20 cellular contexts compared by ENCODE assay signal in the genomic region with DNA sequence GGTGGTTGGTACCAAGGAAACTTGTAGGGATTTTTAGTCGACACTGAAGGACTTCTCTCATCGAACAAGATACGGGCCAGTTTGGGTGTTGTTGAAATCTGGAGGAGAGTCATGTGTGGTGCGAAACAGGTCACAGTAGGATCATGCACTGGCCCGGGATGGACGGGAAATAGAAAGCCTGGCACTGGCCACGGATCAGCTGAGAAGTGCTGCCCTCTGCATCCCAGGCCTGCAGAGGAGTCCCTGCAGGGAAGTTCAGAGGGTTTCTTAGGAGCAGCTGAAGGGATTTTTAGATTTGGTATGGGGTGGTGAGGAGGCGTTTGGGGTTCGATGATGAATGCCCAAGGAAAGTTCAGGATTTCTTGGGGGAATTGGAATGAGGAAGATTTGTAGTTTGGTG.
DNase-seq lines count a peak whose midpoint lies in the region; ATAC-seq, FAIRE-seq and TF ChIP-seq lines count a peak whose summit lies in the region.
"Had no signal": no experiment of that assay in that cellular context is flagged by ENCODE, and none has a peak within 500 bp of the region (broad histone marks: within the 10 kb centered on the region; RNA-seq: fewer than 3 reads in every experiment).

No MANE protein-coding gene starts in this region.

- no peak overlapping the region for H3K9ac ChIP-seq in H9 (ENCODE audit: extremely low read depth, insufficient read length, low read length)

- no peaks in the 10 kb centered on the region for H3K79me2 ChIP-seq in H9 (ENCODE audit: insufficient read depth, low read length)

- no peaks in the 10 kb centered on the region for H3K79me1 ChIP-seq in H9 (ENCODE audit: insufficient read depth, low read depth, low read length, poor library complexity, severe bottlenecking)

- H3K4ac ChIP-seq in H9 (ENCODE audit: low read depth, low read length) = no peak overlapping the region

- intact Hi-C loops in heart right ventricle (cut with DNase I) = loop anchor here in 3 of 10 donors (2.0 to 5.0 kb wide), 3 partner anchors 47 to 62 kb away; no protein-coding TSS in a partner anchor

- no peak overlapping the region for H3K4me3 ChIP-seq in heart right ventricle
- H3K4me3 ChIP-seq: A549 had no signal

- no peak overlapping the region for H3K23ac ChIP-seq in H9 (ENCODE audit: insufficient read length, low read depth, low read length)

- H3K9me3 Mint-ChIP-seq in H9 = peaks cover 3 to 5% of the 10 kb centered on the region in 2 experiments
- peaks cover 2% of the 10 kb centered on the region for H3K9me3 Mint-ChIP-seq in chondrocyte (ENCODE audit: low read depth)
- H3K9me3 Mint-ChIP-seq in neural crest cell = no peaks in the 10 kb centered on the region
- no peaks in the 10 kb centered on the region for H3K9me3 Mint-ChIP-seq in activated CD4-positive, alpha-beta memory T cell treated with anti-CD3 and anti-CD28 coated beads, Interleukin-2, amount 10 ng/mL, durations not matched to agents 7 days and 5 days

- DNase-seq in H9 (no peak), chondrocyte (ENCODE audit: low spot score) (peak; percentile 42), heart right ventricle (no peak), neural crest cell (ENCODE audit: low read depth, low spot score) (no peak), NOMO-1 treated with dmso at 0.1 percent for 144 hours (lab: John Stamatoyannopoulos, UW; ENCODE audit: unreplicated experiment) (no peak), GM19239 (ENCODE audit: insufficient read length, low spot score) (no peak), 8988T (no peak)
- DNase-seq in activated CD4-positive, alpha-beta memory T cell treated with anti-CD3 and anti-CD28 coated beads, Interleukin-2, amount 10 ng/mL, durations not matched to agents 7 days and 5 days = no peak
- DNase-seq: BE2C, DND-41, GOT3, Kasumi-1, NCI-H1694 treated with DMSO at 0.1 percent for 48 hours, NCI-H2081 treated with DMSO at 0.1 percent for 48 hours, NCI-H2171 treated with DMSO at 0.1 percent for 48 hours, NCI-H526, SHP77 had no signal

- no peak overlapping the region for H2AFZ ChIP-seq in H9 (ENCODE audit: low read length)

- no peak overlapping the region for H2AK5ac ChIP-seq in H9 (ENCODE audit: insufficient read length, low read length)

- H3K56ac ChIP-seq in H9 (ENCODE audit: insufficient read length, low read depth, low read length) = no peak overlapping the region

- H3K14ac ChIP-seq in H9 (ENCODE audit: insufficient read depth, low read length) = no peak overlapping the region

- H3K27me3 ChIP-seq in H9 (ENCODE audit: insufficient read depth, low read length) (no peaks in the 10 kb centered on the region), heart right ventricle (no peaks in the 10 kb centered on the region)
- H3K27me3 ChIP-seq: BE2C had no signal

- peaks cover 3% of the 10 kb centered on the region for H3K27me3 Mint-ChIP-seq in H9 (ENCODE audit: low read depth)
- H3K27me3 Mint-ChIP-seq in chondrocyte (ENCODE audit: low read depth) = no peaks in the 10 kb centered on the region
- H3K27me3 Mint-ChIP-seq in neural crest cell (ENCODE audit: low read depth) = no peaks in the 10 kb centered on the region
- peaks cover 3% of the 10 kb centered on the region for H3K27me3 Mint-ChIP-seq in activated CD4-positive, alpha-beta memory T cell treated with anti-CD3 and anti-CD28 coated beads, Interleukin-2, amount 10 ng/mL, durations not matched to agents 7 days and 5 days

- 100% methylated on average over 2 of the region's 9 CpGs for WGBS in H9 (ENCODE audit: extremely low coverage, insufficient read length, low lambda C conversion rate)
- WGBS in heart right ventricle, 2 donors = 61 to 73% methylated on average over 9 of the region's 9 CpGs

- no peaks in the 10 kb centered on the region for H3K23me2 ChIP-seq in H9 (ENCODE audit: insufficient read length, low read depth, low read length, poor library complexity, severe bottlenecking)

- peaks cover 28 to 47% of the 10 kb centered on the region in 2 experiments for H3K4me1 Mint-ChIP-seq in H9
- peaks cover 35% of the 10 kb centered on the region for H3K4me1 Mint-ChIP-seq in chondrocyte (ENCODE audit: low read depth)
- peaks cover 29% of the 10 kb centered on the region for H3K4me1 Mint-ChIP-seq in neural crest cell
- H3K4me1 Mint-ChIP-seq in activated CD4-positive, alpha-beta memory T cell treated with anti-CD3 and anti-CD28 coated beads, Interleukin-2, amount 10 ng/mL, durations not matched to agents 7 days and 5 days = no peaks in the 10 kb centered on the region

- no peak overlapping the region for H2BK5ac ChIP-seq in H9 (ENCODE audit: insufficient read length, low read length)

- no peak overlapping the region for H2BK15ac ChIP-seq in H9 (ENCODE audit: low read depth, low read length)

- POLR2A ChIA-PET in activated CD4-positive, alpha-beta memory T cell treated with anti-CD3 and anti-CD28 coated beads, Interleukin-2, amount 10 ng/mL, durations not matched to agents 7 days and 5 days (lab: Charles Lee) = no interaction called here

- H3K4me2 ChIP-seq in H9 (ENCODE audit: insufficient read depth, insufficient read length, low read length) = no peak overlapping the region
- H3K4me2 ChIP-seq: A549 had no signal

- CTCF ChIA-PET in activated CD4-positive, alpha-beta memory T cell treated with anti-CD3 and anti-CD28 coated beads, Interleukin-2, amount 10 ng/mL, durations not matched to agents 7 days and 5 days (lab: Charles Lee) = interaction anchor here (1.6 kb wide), 1 partner anchor 135 kb away, joined by 4 read pairs; no protein-coding TSS in a partner anchor

- no peak overlapping the region for H2BK120ac ChIP-seq in H9 (ENCODE audit: low read depth, low read length, poor library complexity, severe bottlenecking)

- no peak overlapping the region for H3K4me3 Mint-ChIP-seq in H9
- no peak overlapping the region for H3K4me3 Mint-ChIP-seq in chondrocyte (ENCODE audit: unreplicated experiment)
- no peak overlapping the region for H3K4me3 Mint-ChIP-seq in neural crest cell
- no peak overlapping the region for H3K4me3 Mint-ChIP-seq in activated CD4-positive, alpha-beta memory T cell treated with anti-CD3 and anti-CD28 coated beads, Interleukin-2, amount 10 ng/mL, durations not matched to agents 7 days and 5 days

- H3K4me1 ChIP-seq in H9 (ENCODE audit: insufficient read depth, low read length) = no peaks in the 10 kb centered on the region
- peaks cover 26 to 87% (median 69%) of the 10 kb centered on the region in 9 donors for H3K4me1 ChIP-seq in heart right ventricle

- H3K18ac ChIP-seq in H9 (ENCODE audit: insufficient read length, low read depth, low read length) = no peak overlapping the region

- no peak overlapping the region for H3T11ph ChIP-seq in H9 (ENCODE audit: low read length)

- H3K27ac Mint-ChIP-seq in H9 (peak overlapping the region; percentile 24 to 35 (median 27); a peak in 4 of 7 replicates), chondrocyte (ENCODE audit: unreplicated experiment) (no peak overlapping the region), neural crest cell (ENCODE audit: unreplicated experiment) (peak overlapping the region; percentile 40)
- no peak overlapping the region for H3K27ac Mint-ChIP-seq in activated CD4-positive, alpha-beta memory T cell treated with anti-CD3 and anti-CD28 coated beads, Interleukin-2, amount 10 ng/mL, durations not matched to agents 7 days and 5 days

- no peak overlapping the region for H2BK12ac ChIP-seq in H9 (ENCODE audit: insufficient read length, low read depth, low read length)

- no peak overlapping the region for H4K91ac ChIP-seq in H9 (ENCODE audit: insufficient read length, low read depth, low read length)

- FAIRE-seq in GM19239 (lab: Jason Lieb, UNC) = no peak
- FAIRE-seq: A549, G401.6, GM12892 had no signal

- peaks cover 2% of the 10 kb centered on the region for H4K20me1 ChIP-seq in H9 (ENCODE audit: control insufficient read depth, insufficient read depth, insufficient read length)

- H3K36me3 Mint-ChIP-seq in H9 (ENCODE audit: insufficient read depth in 1 of 3, low read depth in 3 of 3) (peaks cover 0 to 4% (median 2%) of the 10 kb centered on the region in 3 experiments; a peak in 3 of 7 replicates), chondrocyte (ENCODE audit: low read depth) (no peaks in the 10 kb centered on the region), neural crest cell (ENCODE audit: low read depth) (no peaks in the 10 kb centered on the region)
- no peaks in the 10 kb centered on the region for H3K36me3 Mint-ChIP-seq in activated CD4-positive, alpha-beta memory T cell treated with anti-CD3 and anti-CD28 coated beads, Interleukin-2, amount 10 ng/mL, durations not matched to agents 7 days and 5 days (ENCODE audit: low read depth)

- no peaks in the 10 kb centered on the region for H3K36me3 ChIP-seq in heart right ventricle
- H3K36me3 ChIP-seq: BE2C had no signal

- H4K8ac ChIP-seq in H9 (replicated peaks; ENCODE audit: insufficient read length, low read depth, low read length) = no peak overlapping the region

- TF ChIP-seq CTCF in H9 (conservative IDR thresholded peaks at IDR 0.05) (no peak), chondrocyte (IDR thresholded peaks at IDR 0.05) (no peak), heart right ventricle (IDR thresholded peaks at IDR 0.05) (peak in 1 of 9 donors; percentile 8), neural crest cell (conservative IDR thresholded peaks at IDR 0.05) (no peak)

- H4K5ac ChIP-seq in H9 (ENCODE audit: insufficient read length, low read depth, low read length) = no peak overlapping the region

- H3K9me3 ChIP-seq in H9 (ENCODE audit: control insufficient read depth, low read depth, low read length) (no peaks in the 10 kb centered on the region), heart right ventricle (peaks cover 0 to 4% (median 0%) of the 10 kb centered on the region in 11 donors)
- H3K9me3 ChIP-seq: BE2C had no signal

- peak in 7 of 8 donors; percentile 27 to 54 (median 41) for ATAC-seq in heart right ventricle
- ATAC-seq: A549 had no signal

- H2BK20ac ChIP-seq in H9 (ENCODE audit: low read depth, low read length, poor library complexity, severe bottlenecking) = no peak overlapping the region

- no peak overlapping the region for H3K27ac ChIP-seq in H9 (ENCODE audit: insufficient read length, low read depth, low read length)
- peak overlapping the region in 6 of 10 donors; percentile 43 to 68 (median 58) for H3K27ac ChIP-seq in heart right ventricle
- H3K27ac ChIP-seq: A549 had no signal

Comparison
In these comparisons a context has a peak if more than half of its experiments do, and no peak if none do; other contexts are left out.
1. H3K27ac Mint-ChIP-seq: peak in H9 (3 of 3) and neural crest cell (single experiment); none in chondrocyte (single experiment) and activated CD4-positive, alpha-beta memory T cell treated with anti-CD3 and anti-CD28 coated beads, Interleukin-2, amount 10 ng/mL, durations not matched to agents 7 days and 5 days (single experiment).